ENCODE assay signal across 1 cellular context in the genomic region with DNA sequence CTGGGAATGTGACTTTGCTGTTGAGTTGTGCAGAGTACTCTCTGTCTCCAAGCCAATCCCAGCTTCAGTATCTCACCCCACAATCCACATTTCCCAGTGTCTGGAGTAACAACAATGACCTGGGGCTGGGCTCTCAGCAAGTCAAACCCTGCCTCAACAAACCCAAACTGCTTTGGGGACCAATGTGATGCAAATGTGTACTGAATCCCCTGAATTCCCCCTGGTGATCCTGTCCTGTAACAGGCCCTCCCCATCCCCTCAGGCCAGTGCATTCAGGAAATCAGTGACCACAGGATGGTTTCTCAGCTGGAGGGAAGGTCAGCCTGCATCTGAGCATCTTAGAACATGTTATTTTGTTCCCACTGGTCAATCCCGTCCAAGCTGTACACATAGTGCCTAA.
TF ChIP-seq lines count a peak whose summit lies in the region.

No MANE protein-coding gene starts in this region.

TF ChIP-seq in WTC11, 78 proteins besides CTCF, POLR2A, EP300 and RAD21 (continued from another document):
- TF ChIP-seq, protein P1, sequence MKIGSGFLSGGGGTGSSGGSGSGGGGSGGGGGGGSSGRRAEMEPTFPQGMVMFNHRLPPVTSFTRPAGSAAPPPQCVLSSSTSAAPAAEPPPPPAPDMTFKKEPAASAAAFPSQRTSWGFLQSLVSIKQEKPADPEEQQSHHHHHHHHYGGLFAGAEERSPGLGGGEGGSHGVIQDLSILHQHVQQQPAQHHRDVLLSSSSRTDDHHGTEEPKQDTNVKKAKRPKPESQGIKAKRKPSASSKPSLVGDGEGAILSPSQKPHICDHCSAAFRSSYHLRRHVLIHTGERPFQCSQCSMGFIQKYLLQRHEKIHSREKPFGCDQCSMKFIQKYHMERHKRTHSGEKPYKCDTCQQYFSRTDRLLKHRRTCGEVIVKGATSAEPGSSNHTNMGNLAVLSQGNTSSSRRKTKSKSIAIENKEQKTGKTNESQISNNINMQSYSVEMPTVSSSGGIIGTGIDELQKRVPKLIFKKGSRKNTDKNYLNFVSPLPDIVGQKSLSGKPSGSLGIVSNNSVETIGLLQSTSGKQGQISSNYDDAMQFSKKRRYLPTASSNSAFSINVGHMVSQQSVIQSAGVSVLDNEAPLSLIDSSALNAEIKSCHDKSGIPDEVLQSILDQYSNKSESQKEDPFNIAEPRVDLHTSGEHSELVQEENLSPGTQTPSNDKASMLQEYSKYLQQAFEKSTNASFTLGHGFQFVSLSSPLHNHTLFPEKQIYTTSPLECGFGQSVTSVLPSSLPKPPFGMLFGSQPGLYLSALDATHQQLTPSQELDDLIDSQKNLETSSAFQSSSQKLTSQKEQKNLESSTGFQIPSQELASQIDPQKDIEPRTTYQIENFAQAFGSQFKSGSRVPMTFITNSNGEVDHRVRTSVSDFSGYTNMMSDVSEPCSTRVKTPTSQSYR (CRISPR knock-in tag; IDR thresholded peaks at IDR 0.05), result no peak
- TF ChIP-seq, protein P2, sequence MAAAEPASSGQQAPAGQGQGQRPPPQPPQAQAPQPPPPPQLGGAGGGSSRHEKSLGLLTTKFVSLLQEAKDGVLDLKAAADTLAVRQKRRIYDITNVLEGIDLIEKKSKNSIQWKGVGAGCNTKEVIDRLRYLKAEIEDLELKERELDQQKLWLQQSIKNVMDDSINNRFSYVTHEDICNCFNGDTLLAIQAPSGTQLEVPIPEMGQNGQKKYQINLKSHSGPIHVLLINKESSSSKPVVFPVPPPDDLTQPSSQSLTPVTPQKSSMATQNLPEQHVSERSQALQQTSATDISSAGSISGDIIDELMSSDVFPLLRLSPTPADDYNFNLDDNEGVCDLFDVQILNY (CRISPR knock-in tag; IDR thresholded peaks at IDR 0.05), result no peak
- 0 out of 2 replicates have a peak, but pooled peaks have one; percentile 43 for TF ChIP-seq ZNF232 (CRISPR knock-in tag; IDR thresholded peaks at IDR 0.05)
- TF ChIP-seq TCF7 (CRISPR knock-in tag; IDR thresholded peaks at IDR 0.05; ENCODE audit: low read depth), result no peak
- 0 out of 2 replicates have a peak, but pooled peaks have one; percentile 28 for TF ChIP-seq TP53 (CRISPR knock-in tag; IDR thresholded peaks at IDR 0.05)
- TF ChIP-seq, protein P3, sequence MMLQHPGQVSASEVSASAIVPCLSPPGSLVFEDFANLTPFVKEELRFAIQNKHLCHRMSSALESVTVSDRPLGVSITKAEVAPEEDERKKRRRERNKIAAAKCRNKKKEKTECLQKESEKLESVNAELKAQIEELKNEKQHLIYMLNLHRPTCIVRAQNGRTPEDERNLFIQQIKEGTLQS (CRISPR knock-in tag; conservative IDR thresholded peaks at IDR 0.05), result no peak
- TF ChIP-seq GRHL2 (CRISPR knock-in tag; IDR thresholded peaks at IDR 0.05; ENCODE audit: insufficient replicate concordance, severe bottlenecking), result no peak
- TF ChIP-seq, protein P4, sequence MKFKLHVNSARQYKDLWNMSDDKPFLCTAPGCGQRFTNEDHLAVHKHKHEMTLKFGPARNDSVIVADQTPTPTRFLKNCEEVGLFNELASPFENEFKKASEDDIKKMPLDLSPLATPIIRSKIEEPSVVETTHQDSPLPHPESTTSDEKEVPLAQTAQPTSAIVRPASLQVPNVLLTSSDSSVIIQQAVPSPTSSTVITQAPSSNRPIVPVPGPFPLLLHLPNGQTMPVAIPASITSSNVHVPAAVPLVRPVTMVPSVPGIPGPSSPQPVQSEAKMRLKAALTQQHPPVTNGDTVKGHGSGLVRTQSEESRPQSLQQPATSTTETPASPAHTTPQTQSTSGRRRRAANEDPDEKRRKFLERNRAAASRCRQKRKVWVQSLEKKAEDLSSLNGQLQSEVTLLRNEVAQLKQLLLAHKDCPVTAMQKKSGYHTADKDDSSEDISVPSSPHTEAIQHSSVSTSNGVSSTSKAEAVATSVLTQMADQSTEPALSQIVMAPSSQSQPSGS (CRISPR knock-in tag; IDR thresholded peaks at IDR 0.05; ENCODE audit: borderline replicate concordance, low read depth), result no peak
